In the genomic region with DNA sequence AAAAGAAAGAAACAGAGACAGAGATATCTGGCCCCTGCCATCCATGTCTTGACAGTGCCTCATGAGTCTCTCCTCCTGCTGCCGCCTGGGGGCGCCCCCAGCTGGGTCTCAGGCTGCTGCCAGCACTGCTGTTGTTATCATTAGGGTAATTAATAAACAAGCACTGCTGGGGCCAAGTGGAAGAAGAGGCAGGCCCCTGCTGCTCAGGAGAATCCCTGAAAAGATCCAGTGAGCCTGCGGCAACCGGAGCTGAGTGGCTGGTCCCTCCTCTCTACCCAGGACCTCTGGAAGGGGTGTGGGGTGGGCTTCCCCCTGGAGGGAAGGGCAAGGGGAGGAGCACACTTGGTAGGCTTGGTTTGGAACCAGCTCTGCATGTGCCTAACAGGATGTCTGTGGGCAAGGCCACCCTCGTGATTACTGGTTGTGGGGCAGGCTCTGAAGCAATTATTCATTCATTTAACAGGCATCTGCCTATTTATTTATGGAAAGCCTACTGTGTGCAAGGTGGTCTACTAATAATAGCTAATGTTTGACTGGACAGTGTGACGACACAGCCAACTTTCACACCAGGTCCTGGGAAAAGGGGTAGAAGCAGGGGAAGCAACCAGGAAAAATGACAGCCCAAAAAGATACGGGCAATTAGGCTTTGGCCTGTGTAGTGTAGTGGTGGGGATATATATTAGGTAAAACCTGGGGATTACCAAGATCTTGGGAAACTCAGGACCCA, we compare ENCODE assay signal across 1 cellular context.
TF ChIP-seq lines count a peak whose summit lies in the region.

No MANE protein-coding gene starts in this region.

TF ChIP-seq in K562, 482 proteins besides CTCF, POLR2A, EP300 and RAD21 (continued from another document):
- TF ChIP-seq, protein P1, sequence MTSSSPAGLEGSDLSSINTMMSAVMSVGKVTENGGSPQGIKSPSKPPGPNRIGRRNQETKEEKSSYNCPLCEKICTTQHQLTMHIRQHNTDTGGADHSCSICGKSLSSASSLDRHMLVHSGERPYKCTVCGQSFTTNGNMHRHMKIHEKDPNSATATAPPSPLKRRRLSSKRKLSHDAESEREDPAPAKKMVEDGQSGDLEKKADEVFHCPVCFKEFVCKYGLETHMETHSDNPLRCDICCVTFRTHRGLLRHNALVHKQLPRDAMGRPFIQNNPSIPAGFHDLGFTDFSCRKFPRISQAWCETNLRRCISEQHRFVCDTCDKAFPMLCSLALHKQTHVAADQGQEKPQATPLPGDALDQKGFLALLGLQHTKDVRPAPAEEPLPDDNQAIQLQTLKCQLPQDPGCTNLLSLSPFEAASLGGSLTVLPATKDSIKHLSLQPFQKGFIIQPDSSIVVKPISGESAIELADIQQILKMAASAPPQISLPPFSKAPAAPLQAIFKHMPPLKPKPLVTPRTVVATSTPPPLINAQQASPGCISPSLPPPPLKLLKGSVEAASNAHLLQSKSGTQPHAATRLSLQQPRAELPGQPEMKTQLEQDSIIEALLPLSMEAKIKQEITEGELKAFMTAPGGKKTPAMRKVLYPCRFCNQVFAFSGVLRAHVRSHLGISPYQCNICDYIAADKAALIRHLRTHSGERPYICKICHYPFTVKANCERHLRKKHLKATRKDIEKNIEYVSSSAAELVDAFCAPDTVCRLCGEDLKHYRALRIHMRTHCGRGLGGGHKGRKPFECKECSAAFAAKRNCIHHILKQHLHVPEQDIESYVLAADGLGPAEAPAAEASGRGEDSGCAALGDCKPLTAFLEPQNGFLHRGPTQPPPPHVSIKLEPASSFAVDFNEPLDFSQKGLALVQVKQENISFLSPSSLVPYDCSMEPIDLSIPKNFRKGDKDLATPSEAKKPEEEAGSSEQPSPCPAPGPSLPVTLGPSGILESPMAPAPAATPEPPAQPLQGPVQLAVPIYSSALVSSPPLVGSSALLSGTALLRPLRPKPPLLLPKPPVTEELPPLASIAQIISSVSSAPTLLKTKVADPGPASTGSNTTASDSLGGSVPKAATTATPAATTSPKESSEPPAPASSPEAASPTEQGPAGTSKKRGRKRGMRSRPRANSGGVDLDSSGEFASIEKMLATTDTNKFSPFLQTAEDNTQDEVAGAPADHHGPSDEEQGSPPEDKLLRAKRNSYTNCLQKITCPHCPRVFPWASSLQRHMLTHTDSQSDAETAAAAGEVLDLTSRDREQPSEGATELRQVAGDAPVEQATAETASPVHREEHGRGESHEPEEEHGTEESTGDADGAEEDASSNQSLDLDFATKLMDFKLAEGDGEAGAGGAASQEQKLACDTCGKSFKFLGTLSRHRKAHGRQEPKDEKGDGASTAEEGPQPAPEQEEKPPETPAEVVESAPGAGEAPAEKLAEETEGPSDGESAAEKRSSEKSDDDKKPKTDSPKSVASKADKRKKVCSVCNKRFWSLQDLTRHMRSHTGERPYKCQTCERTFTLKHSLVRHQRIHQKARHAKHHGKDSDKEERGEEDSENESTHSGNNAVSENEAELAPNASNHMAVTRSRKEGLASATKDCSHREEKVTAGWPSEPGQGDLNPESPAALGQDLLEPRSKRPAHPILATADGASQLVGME (CRISPR knock-in tag; IDR thresholded peaks at IDR 0.05) = no peak
- TF ChIP-seq NR1H2 (CRISPR knock-in tag; IDR thresholded peaks at IDR 0.05) (no peak), PYGO2 (tag; IDR thresholded peaks at IDR 0.05) (no peak), ZNF785 (CRISPR knock-in tag; IDR thresholded peaks at IDR 0.05) (no peak), KDM2B (CRISPR knock-in tag; IDR thresholded peaks at IDR 0.05) (no peak), SMAD4 (CRISPR knock-in tag; conservative IDR thresholded peaks at IDR 0.05) (peak; percentile 18; the same call in 1 of the 2 replicates), MAZ (CRISPR knock-in tag; conservative IDR thresholded peaks at IDR 0.05 in 1 of 2, IDR thresholded peaks at IDR 0.05 in 1 of 2) (0 out of 4 replicates have a peak, but pooled peaks of 1 of the 2 experiments have one; percentile 30), FOXK2 (conservative IDR thresholded peaks at IDR 0.05 in 1 of 2, IDR thresholded peaks at IDR 0.05 in 1 of 2; ENCODE audit: low read depth in 2 of 2) (peak; percentile 82 to 90), NEUROD1 (IDR thresholded peaks at IDR 0.05; ENCODE audit: borderline replicate concordance, low read depth, low read length, partially characterized antibody) (no peak), U2AF2 (optimal IDR thresholded peaks at IDR 0.05; ENCODE audit: low read depth, low read length) (no peak), ZEB2 (IDR thresholded peaks at IDR 0.05) (no peak), NCOA4 (IDR thresholded peaks at IDR 0.05; ENCODE audit: partially characterized antibody) (no peak), ZBTB7A (IDR thresholded peaks at IDR 0.05; ENCODE audit: borderline replicate concordance, control insufficient read depth, low read depth, low read length) (0 out of 2 replicates have a peak, but pooled peaks have one; percentile 44), RB1 (IDR thresholded peaks at IDR 0.05; ENCODE audit: low read depth) (peak; percentile 37; the same call in 1 of the 2 replicates), NR2F6 (CRISPR knock-in tag; IDR thresholded peaks at IDR 0.05) (no peak), ZNF384 (IDR thresholded peaks at IDR 0.05; ENCODE audit: low read depth, low read length) (peak; percentile 48), ZNF232 (CRISPR knock-in tag; IDR thresholded peaks at IDR 0.05) (no peak), SOX6 (IDR thresholded peaks at IDR 0.05) (0 out of 2 replicates have a peak, but pooled peaks have one; percentile 13), DACH1 (IDR thresholded peaks at IDR 0.05; ENCODE audit: partially characterized antibody) (peak; percentile 98), ARID1B (IDR thresholded peaks at IDR 0.05) (no peak), CTBP1 (IDR thresholded peaks at IDR 0.05; ENCODE audit: borderline replicate concordance) (peak; percentile 35; the same call in 1 of the 2 replicates), SIN3B (IDR thresholded peaks at IDR 0.05; ENCODE audit: low read depth) (no peak), TCF7L2 (IDR thresholded peaks at IDR 0.05; ENCODE audit: low read depth, low read length) (no peak), JUND (IDR thresholded peaks at IDR 0.05; ENCODE audit: borderline replicate concordance, low read depth, low read length) (peak; percentile 43), JUND (tag; IDR thresholded peaks at IDR 0.05; ENCODE audit: borderline replicate concordance, low read depth, low read length) (no peak), TRIM28 (IDR thresholded peaks at IDR 0.05) (no peak), FOXK1 (CRISPR knock-in tag; IDR thresholded peaks at IDR 0.05; ENCODE audit: borderline replicate concordance) (peak; percentile 88), HNRNPK (IDR thresholded peaks at IDR 0.05; ENCODE audit: low read depth, low read length, poor library complexity, severe bottlenecking) (no peak), CXXC5 (CRISPR knock-in tag; IDR thresholded peaks at IDR 0.05) (0 out of 2 replicates have a peak, but pooled peaks have one; percentile 7), XRCC5 (IDR thresholded peaks at IDR 0.05; ENCODE audit: low read depth, low read length) (0 out of 2 replicates have a peak, but pooled peaks have one; percentile 72)
- TF ChIP-seq, protein P2, sequence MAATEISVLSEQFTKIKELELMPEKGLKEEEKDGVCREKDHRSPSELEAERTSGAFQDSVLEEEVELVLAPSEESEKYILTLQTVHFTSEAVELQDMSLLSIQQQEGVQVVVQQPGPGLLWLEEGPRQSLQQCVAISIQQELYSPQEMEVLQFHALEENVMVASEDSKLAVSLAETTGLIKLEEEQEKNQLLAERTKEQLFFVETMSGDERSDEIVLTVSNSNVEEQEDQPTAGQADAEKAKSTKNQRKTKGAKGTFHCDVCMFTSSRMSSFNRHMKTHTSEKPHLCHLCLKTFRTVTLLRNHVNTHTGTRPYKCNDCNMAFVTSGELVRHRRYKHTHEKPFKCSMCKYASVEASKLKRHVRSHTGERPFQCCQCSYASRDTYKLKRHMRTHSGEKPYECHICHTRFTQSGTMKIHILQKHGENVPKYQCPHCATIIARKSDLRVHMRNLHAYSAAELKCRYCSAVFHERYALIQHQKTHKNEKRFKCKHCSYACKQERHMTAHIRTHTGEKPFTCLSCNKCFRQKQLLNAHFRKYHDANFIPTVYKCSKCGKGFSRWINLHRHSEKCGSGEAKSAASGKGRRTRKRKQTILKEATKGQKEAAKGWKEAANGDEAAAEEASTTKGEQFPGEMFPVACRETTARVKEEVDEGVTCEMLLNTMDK (IDR thresholded peaks at IDR 0.05; ENCODE audit: borderline replicate concordance, insufficient read depth, low read depth, low read length, poor library complexity, severe bottlenecking) = peak; percentile 67
- TF ChIP-seq, protein P3, sequence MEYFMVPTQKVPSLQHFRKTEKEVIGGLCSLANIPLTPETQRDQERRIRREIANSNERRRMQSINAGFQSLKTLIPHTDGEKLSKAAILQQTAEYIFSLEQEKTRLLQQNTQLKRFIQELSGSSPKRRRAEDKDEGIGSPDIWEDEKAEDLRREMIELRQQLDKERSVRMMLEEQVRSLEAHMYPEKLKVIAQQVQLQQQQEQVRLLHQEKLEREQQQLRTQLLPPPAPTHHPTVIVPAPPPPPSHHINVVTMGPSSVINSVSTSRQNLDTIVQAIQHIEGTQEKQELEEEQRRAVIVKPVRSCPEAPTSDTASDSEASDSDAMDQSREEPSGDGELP (CRISPR knock-in tag; IDR thresholded peaks at IDR 0.05; ENCODE audit: borderline replicate concordance) = peak; percentile 83
- TF ChIP-seq, protein P4, sequence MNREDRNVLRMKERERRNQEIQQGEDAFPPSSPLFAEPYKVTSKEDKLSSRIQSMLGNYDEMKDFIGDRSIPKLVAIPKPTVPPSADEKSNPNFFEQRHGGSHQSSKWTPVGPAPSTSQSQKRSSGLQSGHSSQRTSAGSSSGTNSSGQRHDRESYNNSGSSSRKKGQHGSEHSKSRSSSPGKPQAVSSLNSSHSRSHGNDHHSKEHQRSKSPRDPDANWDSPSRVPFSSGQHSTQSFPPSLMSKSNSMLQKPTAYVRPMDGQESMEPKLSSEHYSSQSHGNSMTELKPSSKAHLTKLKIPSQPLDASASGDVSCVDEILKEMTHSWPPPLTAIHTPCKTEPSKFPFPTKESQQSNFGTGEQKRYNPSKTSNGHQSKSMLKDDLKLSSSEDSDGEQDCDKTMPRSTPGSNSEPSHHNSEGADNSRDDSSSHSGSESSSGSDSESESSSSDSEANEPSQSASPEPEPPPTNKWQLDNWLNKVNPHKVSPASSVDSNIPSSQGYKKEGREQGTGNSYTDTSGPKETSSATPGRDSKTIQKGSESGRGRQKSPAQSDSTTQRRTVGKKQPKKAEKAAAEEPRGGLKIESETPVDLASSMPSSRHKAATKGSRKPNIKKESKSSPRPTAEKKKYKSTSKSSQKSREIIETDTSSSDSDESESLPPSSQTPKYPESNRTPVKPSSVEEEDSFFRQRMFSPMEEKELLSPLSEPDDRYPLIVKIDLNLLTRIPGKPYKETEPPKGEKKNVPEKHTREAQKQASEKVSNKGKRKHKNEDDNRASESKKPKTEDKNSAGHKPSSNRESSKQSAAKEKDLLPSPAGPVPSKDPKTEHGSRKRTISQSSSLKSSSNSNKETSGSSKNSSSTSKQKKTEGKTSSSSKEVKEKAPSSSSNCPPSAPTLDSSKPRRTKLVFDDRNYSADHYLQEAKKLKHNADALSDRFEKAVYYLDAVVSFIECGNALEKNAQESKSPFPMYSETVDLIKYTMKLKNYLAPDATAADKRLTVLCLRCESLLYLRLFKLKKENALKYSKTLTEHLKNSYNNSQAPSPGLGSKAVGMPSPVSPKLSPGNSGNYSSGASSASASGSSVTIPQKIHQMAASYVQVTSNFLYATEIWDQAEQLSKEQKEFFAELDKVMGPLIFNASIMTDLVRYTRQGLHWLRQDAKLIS (CRISPR knock-in tag; IDR thresholded peaks at IDR 0.05) = no peak
- TF ChIP-seq, protein P5, sequence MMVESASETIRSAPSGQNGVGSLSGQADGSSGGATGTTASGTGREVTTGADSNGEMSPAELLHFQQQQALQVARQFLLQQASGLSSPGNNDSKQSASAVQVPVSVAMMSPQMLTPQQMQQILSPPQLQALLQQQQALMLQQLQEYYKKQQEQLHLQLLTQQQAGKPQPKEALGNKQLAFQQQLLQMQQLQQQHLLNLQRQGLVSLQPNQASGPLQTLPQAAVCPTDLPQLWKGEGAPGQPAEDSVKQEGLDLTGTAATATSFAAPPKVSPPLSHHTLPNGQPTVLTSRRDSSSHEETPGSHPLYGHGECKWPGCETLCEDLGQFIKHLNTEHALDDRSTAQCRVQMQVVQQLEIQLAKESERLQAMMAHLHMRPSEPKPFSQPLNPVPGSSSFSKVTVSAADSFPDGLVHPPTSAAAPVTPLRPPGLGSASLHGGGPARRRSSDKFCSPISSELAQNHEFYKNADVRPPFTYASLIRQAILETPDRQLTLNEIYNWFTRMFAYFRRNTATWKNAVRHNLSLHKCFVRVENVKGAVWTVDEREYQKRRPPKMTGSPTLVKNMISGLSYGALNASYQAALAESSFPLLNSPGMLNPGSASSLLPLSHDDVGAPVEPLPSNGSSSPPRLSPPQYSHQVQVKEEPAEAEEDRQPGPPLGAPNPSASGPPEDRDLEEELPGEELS (CRISPR knock-in tag; IDR thresholded peaks at IDR 0.05; ENCODE audit: borderline replicate concordance) = 0 out of 2 replicates have a peak, but pooled peaks have one; percentile 31
- TF ChIP-seq, protein P6, sequence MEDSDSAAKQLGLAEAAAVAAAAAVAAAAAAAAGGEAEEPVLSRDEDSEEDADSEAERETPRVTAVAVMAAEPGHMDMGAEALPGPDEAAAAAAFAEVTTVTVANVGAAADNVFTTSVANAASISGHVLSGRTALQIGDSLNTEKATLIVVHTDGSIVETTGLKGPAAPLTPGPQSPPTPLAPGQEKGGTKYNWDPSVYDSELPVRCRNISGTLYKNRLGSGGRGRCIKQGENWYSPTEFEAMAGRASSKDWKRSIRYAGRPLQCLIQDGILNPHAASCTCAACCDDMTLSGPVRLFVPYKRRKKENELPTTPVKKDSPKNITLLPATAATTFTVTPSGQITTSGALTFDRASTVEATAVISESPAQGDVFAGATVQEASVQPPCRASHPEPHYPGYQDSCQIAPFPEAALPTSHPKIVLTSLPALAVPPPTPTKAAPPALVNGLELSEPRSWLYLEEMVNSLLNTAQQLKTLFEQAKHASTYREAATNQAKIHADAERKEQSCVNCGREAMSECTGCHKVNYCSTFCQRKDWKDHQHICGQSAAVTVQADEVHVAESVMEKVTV (CRISPR knock-in tag; IDR thresholded peaks at IDR 0.05) = peak; percentile 43; the same call in 1 of the 2 replicates
- TF ChIP-seq, protein P7, sequence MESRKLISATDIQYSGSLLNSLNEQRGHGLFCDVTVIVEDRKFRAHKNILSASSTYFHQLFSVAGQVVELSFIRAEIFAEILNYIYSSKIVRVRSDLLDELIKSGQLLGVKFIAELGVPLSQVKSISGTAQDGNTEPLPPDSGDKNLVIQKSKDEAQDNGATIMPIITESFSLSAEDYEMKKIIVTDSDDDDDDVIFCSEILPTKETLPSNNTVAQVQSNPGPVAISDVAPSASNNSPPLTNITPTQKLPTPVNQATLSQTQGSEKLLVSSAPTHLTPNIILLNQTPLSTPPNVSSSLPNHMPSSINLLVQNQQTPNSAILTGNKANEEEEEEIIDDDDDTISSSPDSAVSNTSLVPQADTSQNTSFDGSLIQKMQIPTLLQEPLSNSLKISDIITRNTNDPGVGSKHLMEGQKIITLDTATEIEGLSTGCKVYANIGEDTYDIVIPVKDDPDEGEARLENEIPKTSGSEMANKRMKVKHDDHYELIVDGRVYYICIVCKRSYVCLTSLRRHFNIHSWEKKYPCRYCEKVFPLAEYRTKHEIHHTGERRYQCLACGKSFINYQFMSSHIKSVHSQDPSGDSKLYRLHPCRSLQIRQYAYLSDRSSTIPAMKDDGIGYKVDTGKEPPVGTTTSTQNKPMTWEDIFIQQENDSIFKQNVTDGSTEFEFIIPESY (CRISPR knock-in tag; IDR thresholded peaks at IDR 0.05) = peak; percentile 36; the same call in 1 of the 2 replicates
